8 cellular contexts compared by ENCODE assay signal in genomic region chr17:64503341-64503740, GRCh38. TPM values are rescaled to one million over a fixed set of nuclear protein-coding genes. Genes with fewer than 3 reads are reported as not detected.
A peak's percentile ranks its signal among the peaks of the same experiment; 100 is the strongest.
DNase-seq lines count a peak whose midpoint lies in the region; ATAC-seq, FAIRE-seq and TF ChIP-seq lines count a peak whose summit lies in the region.
"Had no signal": no experiment of that assay in that cellular context is flagged by ENCODE, and none has a peak within 500 bp of the region (broad histone marks: within the 10 kb centered on the region; RNA-seq: fewer than 3 reads in every experiment).

No MANE protein-coding gene starts in this region.

- no peak for TF ChIP-seq CTCF in astrocyte (IDR thresholded peaks at IDR 0.05; ENCODE audit: insufficient read depth, low read depth, low read length)
- no peak for TF ChIP-seq CTCF in neural crest cell (conservative IDR thresholded peaks at IDR 0.05)

- H3K27ac ChIP-seq in HUES48 (ENCODE audit: low read depth, low read length) (peak overlapping the region; percentile 2), astrocyte (ENCODE audit: low read depth, low read length) (no peak overlapping the region)

- H3K4me3 Mint-ChIP-seq in astrocyte (ENCODE audit: unreplicated experiment) (peak overlapping the region; percentile 94), neural crest cell (peak overlapping the region; percentile 100)

- H3K27me3 Mint-ChIP-seq in astrocyte (ENCODE audit: low read depth, unreplicated experiment), result no peaks in the 10 kb centered on the region
- H3K27me3 Mint-ChIP-seq in neural crest cell (ENCODE audit: low read depth), result peaks cover 34% of the 10 kb centered on the region

- H3K4me2 ChIP-seq in astrocyte (ENCODE audit: low read length), result peak overlapping the region; percentile 90

- H3K4me3 ChIP-seq in HUES48 (ENCODE audit: low read depth, low read length) (no peak overlapping the region), astrocyte (ENCODE audit: insufficient read depth, low read depth, low read length) (peak overlapping the region; percentile 100)

- H3K36me3 ChIP-seq in HUES48 (ENCODE audit: control insufficient read depth, insufficient read depth, low read length) (peaks cover 69% of the 10 kb centered on the region), astrocyte (ENCODE audit: insufficient read depth, low read length) (peaks cover 64% of the 10 kb centered on the region)

- H3K4me1 Mint-ChIP-seq in astrocyte (ENCODE audit: low read depth, unreplicated experiment) (peaks cover 45% of the 10 kb centered on the region), neural crest cell (peaks cover 68% of the 10 kb centered on the region)

- H3K4me1 ChIP-seq in HUES48 (ENCODE audit: control insufficient read depth, insufficient read depth, low read length) (peaks cover 15% of the 10 kb centered on the region; the same call in 1 of the 2 replicates), astrocyte (ENCODE audit: insufficient read depth, low read length) (peaks cover 33% of the 10 kb centered on the region)

- H3K9me3 ChIP-seq in HUES48 (ENCODE audit: control insufficient read depth, insufficient read depth, low read length) (no peaks in the 10 kb centered on the region), astrocyte (ENCODE audit: insufficient read depth, low read depth, low read length) (no peaks in the 10 kb centered on the region)

- H2AFZ ChIP-seq in astrocyte (ENCODE audit: low read depth, low read length), result no peak overlapping the region

- H3K9me3 Mint-ChIP-seq in astrocyte (ENCODE audit: unreplicated experiment) (no peaks in the 10 kb centered on the region), neural crest cell (no peaks in the 10 kb centered on the region)

- H3K27me3 ChIP-seq in HUES48 (ENCODE audit: control insufficient read depth, insufficient read depth, low read length) (no peaks in the 10 kb centered on the region), astrocyte (ENCODE audit: insufficient read depth, low read length) (no peaks in the 10 kb centered on the region)

- FAIRE-seq in astrocyte (lab: Jason Lieb, UNC), result no peak
- FAIRE-seq: small intestine had no signal

- H3K27ac Mint-ChIP-seq in astrocyte (ENCODE audit: unreplicated experiment) (no peak overlapping the region), neural crest cell (ENCODE audit: unreplicated experiment) (no peak overlapping the region)

- H3K79me2 ChIP-seq in astrocyte (ENCODE audit: insufficient read depth, low read length), result peaks cover 89% of the 10 kb centered on the region

- H4K20me1 ChIP-seq in astrocyte (ENCODE audit: insufficient read depth, low read length), result peaks cover 87% of the 10 kb centered on the region

- H3K36me3 Mint-ChIP-seq in astrocyte (ENCODE audit: low read depth, unreplicated experiment) (peaks cover 22% of the 10 kb centered on the region), neural crest cell (ENCODE audit: low read depth) (peaks cover 63% of the 10 kb centered on the region)

- no peak overlapping the region for H3K9ac ChIP-seq in HUES48 (ENCODE audit: low read depth, low read length)
- H3K9ac ChIP-seq in astrocyte (ENCODE audit: low read length), result peak overlapping the region; percentile 100

- DNase-seq in astrocyte (ENCODE audit: low read depth) (no peak), neural crest cell (ENCODE audit: low read depth, low spot score) (no peak), cerebellar cortex (ENCODE audit: low spot score) (no peak)
- DNase-seq: NCI-H2029 treated with DMSO at 0.1 percent for 48 hours, small intestine had no signal

- no peak for ATAC-seq in GM19455 (IDR thresholded peaks at IDR 0.05; ENCODE audit: unreplicated experiment)
- ATAC-seq in GM21825 (IDR thresholded peaks at IDR 0.05; ENCODE audit: unreplicated experiment), result no peak

RNA-seq across cellular contexts. Expression of gene DDX5, which starts 2.7 kb away (rescaled TPM):
- total RNA-seq in astrocyte (549 and 555 TPM in 2 replicates), neural crest cell (905 and 941 TPM in 2 replicates)

RNA-seq across cellular contexts. Expression of gene CEP95, which starts 3.4 kb away (rescaled TPM):
- 29.7 and 35.2 TPM in 2 replicates for total RNA-seq in astrocyte
- total RNA-seq in neural crest cell, result 64.1 and 64.7 TPM in 2 replicates

RNA-seq across cellular contexts. Expression of gene POLG2, which starts 6.5 kb away (rescaled TPM):
- total RNA-seq in astrocyte (13.7 and 16.2 TPM in 2 replicates), neural crest cell (27.6 and 28.6 TPM in 2 replicates)

RNA-seq across cellular contexts. Expression of gene MILR1, which starts 54.4 kb away (rescaled TPM):
- 0.91 and 1.9 TPM in 2 replicates for total RNA-seq in astrocyte
- total RNA-seq in neural crest cell, result not detected in 2 replicates
